Comparison of ENCODE assay signal across 9 cellular contexts in the genomic region with DNA sequence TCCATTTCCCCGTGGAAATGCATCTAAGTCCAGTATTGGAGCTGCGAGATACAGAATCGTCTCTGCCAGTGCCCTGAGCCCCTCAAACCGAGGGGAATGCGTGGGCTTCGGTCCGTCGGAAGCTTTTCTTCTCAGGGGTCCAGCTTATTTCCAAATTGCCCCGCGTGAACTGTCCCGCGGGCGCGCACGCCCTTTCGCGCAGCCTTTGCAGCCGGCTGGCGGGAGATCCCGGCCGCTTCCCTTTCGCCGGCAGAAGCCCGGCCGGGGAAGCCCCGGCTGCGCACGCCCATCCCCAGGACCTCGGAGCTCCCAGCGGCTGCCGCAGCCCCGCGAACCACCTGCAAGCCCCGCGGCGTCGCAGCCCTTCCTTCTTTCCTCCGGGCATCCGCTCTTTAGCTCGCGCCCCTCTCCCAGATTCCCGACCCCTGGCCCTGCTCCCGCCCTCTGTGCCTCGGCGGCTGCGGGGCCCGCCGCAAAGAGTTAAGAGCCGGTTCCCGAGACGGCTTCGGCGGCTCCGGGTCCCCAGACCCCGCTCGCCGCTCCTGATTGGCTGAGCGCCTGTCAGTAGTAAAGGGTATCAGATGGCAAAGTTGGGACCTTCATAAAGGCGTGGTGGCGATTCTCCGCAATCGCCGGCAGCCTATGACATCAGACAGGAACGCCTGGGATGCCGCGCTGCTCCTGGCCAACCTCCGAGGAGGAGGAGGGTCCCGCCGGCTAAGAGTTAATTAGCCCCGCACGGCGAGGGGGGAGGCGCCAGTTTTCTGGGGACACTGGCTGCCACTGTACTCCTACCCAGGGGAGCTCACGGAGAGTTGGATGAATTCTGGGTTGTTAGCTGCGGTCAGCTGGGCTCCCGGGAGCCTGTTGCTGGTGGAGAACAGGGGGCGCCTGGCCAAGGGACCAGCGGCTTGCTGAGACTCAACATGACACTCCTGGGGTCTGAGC. TPM values are rescaled to one million over a fixed set of nuclear protein-coding genes. Genes with fewer than 3 reads are reported as not detected.
DNase-seq lines count a peak whose midpoint lies in the region; ATAC-seq, FAIRE-seq and TF ChIP-seq lines count a peak whose summit lies in the region.
"Had no signal": no experiment of that assay in that cellular context is flagged by ENCODE, and none has a peak within 500 bp of the region (broad histone marks: within the 10 kb centered on the region; RNA-seq: fewer than 3 reads in every experiment).

A gene with protein sequence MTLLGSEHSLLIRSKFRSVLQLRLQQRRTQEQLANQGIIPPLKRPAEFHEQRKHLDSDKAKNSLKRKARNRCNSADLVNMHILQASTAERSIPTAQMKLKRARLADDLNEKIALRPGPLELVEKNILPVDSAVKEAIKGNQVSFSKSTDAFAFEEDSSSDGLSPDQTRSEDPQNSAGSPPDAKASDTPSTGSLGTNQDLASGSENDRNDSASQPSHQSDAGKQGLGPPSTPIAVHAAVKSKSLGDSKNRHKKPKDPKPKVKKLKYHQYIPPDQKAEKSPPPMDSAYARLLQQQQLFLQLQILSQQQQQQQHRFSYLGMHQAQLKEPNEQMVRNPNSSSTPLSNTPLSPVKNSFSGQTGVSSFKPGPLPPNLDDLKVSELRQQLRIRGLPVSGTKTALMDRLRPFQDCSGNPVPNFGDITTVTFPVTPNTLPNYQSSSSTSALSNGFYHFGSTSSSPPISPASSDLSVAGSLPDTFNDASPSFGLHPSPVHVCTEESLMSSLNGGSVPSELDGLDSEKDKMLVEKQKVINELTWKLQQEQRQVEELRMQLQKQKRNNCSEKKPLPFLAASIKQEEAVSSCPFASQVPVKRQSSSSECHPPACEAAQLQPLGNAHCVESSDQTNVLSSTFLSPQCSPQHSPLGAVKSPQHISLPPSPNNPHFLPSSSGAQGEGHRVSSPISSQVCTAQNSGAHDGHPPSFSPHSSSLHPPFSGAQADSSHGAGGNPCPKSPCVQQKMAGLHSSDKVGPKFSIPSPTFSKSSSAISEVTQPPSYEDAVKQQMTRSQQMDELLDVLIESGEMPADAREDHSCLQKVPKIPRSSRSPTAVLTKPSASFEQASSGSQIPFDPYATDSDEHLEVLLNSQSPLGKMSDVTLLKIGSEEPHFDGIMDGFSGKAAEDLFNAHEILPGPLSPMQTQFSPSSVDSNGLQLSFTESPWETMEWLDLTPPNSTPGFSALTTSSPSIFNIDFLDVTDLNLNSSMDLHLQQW (plus strand): TSS at position 628 of the 948 bp plus-strand sequence. CDS start 299 bp downstream, at position 927.

- DNase-seq in GM12891 (ENCODE audit: insufficient read length, low spot score) (peak; percentile 42), iPS DF 19.7 (ENCODE audit: low read depth, low spot score) (peak; percentile 67), skeletal muscle cell (ENCODE audit: low read depth) (no peak), HuH-7 (ENCODE audit: low spot score) (no peak), GOT3 (lab: John Stamatoyannopoulos, UW) (no peak), ACHN (no peak)
- DNase-seq: activated T-cell treated with anti-CD3 and anti-CD28 coated beads, Interleukin-2, amount 50 U/mL, for 4 hours had no signal

- TF ChIP-seq POLR2A in GM12891 (IDR thresholded peaks at IDR 0.05; ENCODE audit: low read depth, low read length) = no peak

- H3K4me3 ChIP-seq in WI38 (ENCODE audit: low read depth, low read length) = peak within 1 kb of the TSS; percentile 84
- peak within 1 kb of the TSS; percentile 64 for H3K4me3 ChIP-seq in skeletal muscle cell (ENCODE audit: low read depth, low read length)

- no peak for ATAC-seq in HG02938 (IDR thresholded peaks at IDR 0.05; ENCODE audit: unreplicated experiment)
- ATAC-seq: activated T-cell treated with anti-CD3 and anti-CD28 coated beads, Interleukin-2, amount 50 U/mL, for 4 hours had no signal

- in situ Hi-C loops in ACHN (cut with HindIII; ENCODE audit: low pct_ligation_motif_present, low pct_unique_long_range_greater_than_20kb, low sequenced_read_pairs) = no loop called here

- no peak for TF ChIP-seq CTCF in WI38 (IDR thresholded peaks at IDR 0.05; ENCODE audit: low read depth, low read length)

- no peak for FAIRE-seq in GM12891 (lab: Jason Lieb, UNC)

TF ChIP-seq in GM12891, 5 proteins besides CTCF, POLR2A, EP300 and RAD21:
- TF ChIP-seq TAF1 (IDR thresholded peaks at IDR 0.05; ENCODE audit: low read depth, low read length) = no peak
- no peak for TF ChIP-seq POU2F2 (IDR thresholded peaks at IDR 0.05; ENCODE audit: low read depth, low read length)
- TF ChIP-seq POLR2AphosphoS5 (IDR thresholded peaks at IDR 0.05; ENCODE audit: low read depth, low read length) = no peak
- TF ChIP-seq SPI1 (IDR thresholded peaks at IDR 0.05; ENCODE audit: low read depth, low read length) = no peak
- no peak for TF ChIP-seq PAX5 (IDR thresholded peaks at IDR 0.05; ENCODE audit: insufficient read depth, low read length, severe bottlenecking)

RNA-seq across cellular contexts. Expression of the gene that starts here (rescaled TPM):
- polyA plus RNA-seq in GM12891 (2012; ENCODE audit: low read depth, missing spikeins) = 0.03 TPM

Comparison
In these comparisons a context has a peak if more than half of its experiments do, and no peak if none do; other contexts are left out.
1. DNase-seq: peak in GM12891 (single experiment) and iPS DF 19.7 (single experiment); none in skeletal muscle cell (single experiment), HuH-7 (single experiment), GOT3 (single experiment) and ACHN (single experiment).